20 cellular contexts compared by ENCODE assay signal in genomic region chr1:231674575-231674974, GRCh38. TPM values are rescaled to one million over a fixed set of nuclear protein-coding genes. Genes with fewer than 3 reads are reported as not detected.
DNase-seq lines count a peak whose midpoint lies in the region; ATAC-seq and TF ChIP-seq lines count a peak whose summit lies in the region.
"Had no signal": no experiment of that assay in that cellular context is flagged by ENCODE, and none has a peak within 500 bp of the region (broad histone marks: within the 10 kb centered on the region; RNA-seq: fewer than 3 reads in every experiment).

No MANE protein-coding gene starts in this region.

- H3K9me3 Mint-ChIP-seq in activated naive CD8-positive, alpha-beta T cell (ENCODE audit: low read depth), result peaks cover 8% of the 10 kb centered on the region
- H3K9me3 Mint-ChIP-seq in activated naive CD8-positive, alpha-beta T cell treated with anti-CD3 and anti-CD28 coated beads, Interleukin-2, amount 50 U/mL, for 24 hours, result peaks cover 8% of the 10 kb centered on the region
- H3K9me3 Mint-ChIP-seq in naive thymus-derived CD4-positive, alpha-beta T cell, result peaks cover 0 to 18% (median 10%) of the 10 kb centered on the region in 11 donors
- no peaks in the 10 kb centered on the region for H3K9me3 Mint-ChIP-seq in endothelial cell (ENCODE audit: unreplicated experiment)

- intact Hi-C loops in left colon (cut with DNase I, micrococcal nuclease), result no loop called here
- intact Hi-C loops in naive thymus-derived CD4-positive, alpha-beta T cell (cut with micrococcal nuclease), result no loop called here

- H3K27ac ChIP-seq in naive thymus-derived CD4-positive, alpha-beta T cell (ENCODE audit: low read depth, low read length), result no peak overlapping the region

- H3K27me3 ChIP-seq in naive thymus-derived CD4-positive, alpha-beta T cell (ENCODE audit: control insufficient read depth in 2 of 2, insufficient read depth in 2 of 2, low read length in 2 of 2), result no peaks in the 10 kb centered on the region
- no peaks in the 10 kb centered on the region for H3K27me3 ChIP-seq in MG63
- H3K27me3 ChIP-seq: BE2C had no signal

- H3K4me1 Mint-ChIP-seq in activated naive CD8-positive, alpha-beta T cell (ENCODE audit: low read depth), result peaks cover 41% of the 10 kb centered on the region
- peaks cover 31% of the 10 kb centered on the region for H3K4me1 Mint-ChIP-seq in activated naive CD8-positive, alpha-beta T cell treated with anti-CD3 and anti-CD28 coated beads, Interleukin-2, amount 50 U/mL, for 24 hours
- peaks cover 14 to 80% (median 60%) of the 10 kb centered on the region in 7 donors for H3K4me1 Mint-ChIP-seq in naive thymus-derived CD4-positive, alpha-beta T cell
- H3K4me1 Mint-ChIP-seq in endothelial cell (ENCODE audit: unreplicated experiment), result peaks cover 40% of the 10 kb centered on the region

- H3K4me3 Mint-ChIP-seq in activated naive CD8-positive, alpha-beta T cell, result peak overlapping the region; percentile 30
- H3K4me3 Mint-ChIP-seq in activated naive CD8-positive, alpha-beta T cell treated with anti-CD3 and anti-CD28 coated beads, Interleukin-2, amount 50 U/mL, for 24 hours, result no peak overlapping the region
- H3K4me3 Mint-ChIP-seq in naive thymus-derived CD4-positive, alpha-beta T cell, result peak overlapping the region in 7 of 10 donors; percentile 1 to 68 (median 44)
- H3K4me3 Mint-ChIP-seq in endothelial cell (ENCODE audit: unreplicated experiment), result no peak overlapping the region
- H3K4me3 Mint-ChIP-seq: IgD-negative memory B cell had no signal

- H3K36me3 Mint-ChIP-seq in activated naive CD8-positive, alpha-beta T cell, result peaks cover 19% of the 10 kb centered on the region
- peaks cover 2% of the 10 kb centered on the region for H3K36me3 Mint-ChIP-seq in activated naive CD8-positive, alpha-beta T cell treated with anti-CD3 and anti-CD28 coated beads, Interleukin-2, amount 50 U/mL, for 24 hours (ENCODE audit: low read depth)
- H3K36me3 Mint-ChIP-seq in naive thymus-derived CD4-positive, alpha-beta T cell, result peaks cover 9 to 36% (median 28%) of the 10 kb centered on the region in 5 donors
- H3K36me3 Mint-ChIP-seq in endothelial cell (ENCODE audit: low read depth, unreplicated experiment), result peaks cover 43% of the 10 kb centered on the region

- H3K9me3 ChIP-seq in naive thymus-derived CD4-positive, alpha-beta T cell (ENCODE audit: control insufficient read depth in 2 of 3, low read length in 3 of 3), result peaks cover 0 to 4% (median 0%) of the 10 kb centered on the region in 3 experiments
- no peaks in the 10 kb centered on the region; the same call in none of the 2 replicates for H3K9me3 ChIP-seq in MG63

- peaks cover 0 to 18% of the 10 kb centered on the region in 2 donors for H3K4me1 ChIP-seq in naive thymus-derived CD4-positive, alpha-beta T cell (ENCODE audit: control insufficient read depth in 2 of 2, insufficient read depth in 2 of 2, low read length in 2 of 2)

- CTCF ChIA-PET in naive thymus-derived CD4-positive, alpha-beta T cell (lab: Charles Lee), result no interaction called here

- POLR2A ChIA-PET in naive thymus-derived CD4-positive, alpha-beta T cell (lab: Charles Lee), result interaction anchor here (1.1 kb wide), 1 partner anchor 9 kb away, joined by 5 read pairs; no protein-coding TSS in a partner anchor

- H3K4me3 ChIP-seq in naive thymus-derived CD4-positive, alpha-beta T cell (ENCODE audit: low read length), result no peak overlapping the region
- no peak overlapping the region for H3K4me3 ChIP-seq in MG63

- DNase-seq in activated naive CD8-positive, alpha-beta T cell treated with anti-CD3 and anti-CD28 coated beads, Interleukin-2, amount 50 U/mL, for 24 hours, result no peak
- DNase-seq in left colon (no peak), endothelial cell (ENCODE audit: low spot score) (no peak), MG63 (no peak), CD1c-positive myeloid dendritic cell (ENCODE audit: extremely low spot score) (no peak)
- DNase-seq in naive thymus-derived CD4-positive, alpha-beta T cell, result peak in 5 of 9 donors; percentile 3 to 48 (median 20)
- DNase-seq: ACHN; BE2C; C1 segment of cervical spinal cord; Calu3; CD8-positive, alpha-beta T cell; DMS 273 treated with DMSO at 0.1 percent for 48 hours; DMS79; GDM1; GOT3; H7; KBM-7 had no signal

- no peaks in the 10 kb centered on the region for H3K27me3 Mint-ChIP-seq in activated naive CD8-positive, alpha-beta T cell
- H3K27me3 Mint-ChIP-seq in activated naive CD8-positive, alpha-beta T cell treated with anti-CD3 and anti-CD28 coated beads, Interleukin-2, amount 50 U/mL, for 24 hours, result no peaks in the 10 kb centered on the region
- no peaks in the 10 kb centered on the region for H3K27me3 Mint-ChIP-seq in naive thymus-derived CD4-positive, alpha-beta T cell
- peaks cover 3% of the 10 kb centered on the region for H3K27me3 Mint-ChIP-seq in endothelial cell (ENCODE audit: unreplicated experiment)
- H3K27me3 Mint-ChIP-seq: IgD-negative memory B cell had no signal

- H3K36me3 ChIP-seq in naive thymus-derived CD4-positive, alpha-beta T cell (ENCODE audit: control insufficient read depth in 2 of 3, insufficient read depth in 3 of 3, low read length in 3 of 3), result no peaks in the 10 kb centered on the region
- no peaks in the 10 kb centered on the region for H3K36me3 ChIP-seq in MG63
- H3K36me3 ChIP-seq: BE2C had no signal

- no peak for ATAC-seq in activated naive CD8-positive, alpha-beta T cell treated with anti-CD3 and anti-CD28 coated beads, Interleukin-2, amount 50 U/mL, for 24 hours
- peak; percentile 81 for ATAC-seq in left colon
- ATAC-seq in naive thymus-derived CD4-positive, alpha-beta T cell, result no peak
- ATAC-seq: CD8-positive, alpha-beta T cell; HCT116 had no signal

- no peak overlapping the region for H3K27ac Mint-ChIP-seq in activated naive CD8-positive, alpha-beta T cell
- no peak overlapping the region for H3K27ac Mint-ChIP-seq in activated naive CD8-positive, alpha-beta T cell treated with anti-CD3 and anti-CD28 coated beads, Interleukin-2, amount 50 U/mL, for 24 hours
- H3K27ac Mint-ChIP-seq in naive thymus-derived CD4-positive, alpha-beta T cell, result peak overlapping the region in 3 of 9 donors; percentile 34 to 85 (median 40)
- no peak overlapping the region for H3K27ac Mint-ChIP-seq in endothelial cell (ENCODE audit: unreplicated experiment)
- H3K27ac Mint-ChIP-seq: CD8-positive, alpha-beta T cell; IgD-negative memory B cell had no signal

- TF ChIP-seq CTCF in endothelial cell (IDR thresholded peaks at IDR 0.05; ENCODE audit: unreplicated experiment), result no peak

RNA-seq across cellular contexts. Expression of gene DISC1, which starts 48.0 kb away (rescaled TPM):
- total RNA-seq in left colon (10 to 100 TPM in 1 of 2 donors, 1 to 10 TPM in 1; 9.2 to 12.8 TPM), endothelial cell (ENCODE audit: unreplicated experiment) (82.5 TPM)
- 10 to 100 TPM; 17.1 to 33.8 (median 23.5) TPM for total RNA-seq in naive thymus-derived CD4-positive, alpha-beta T cell
- 1 to 10 TPM; 7.8 to 9.0 TPM for polyA plus RNA-seq in naive thymus-derived CD4-positive, alpha-beta T cell
- total RNA-seq in MG63 (2014; rRNA removed; shearing (Covaris generic); ENCODE audit: low replicate concordance), result 2.8 and 3.5 TPM in 2 replicates

Comparison
In these comparisons a context has a peak if more than half of its experiments do, and no peak if none do; other contexts are left out.
1. H3K4me3 Mint-ChIP-seq: peak in activated naive CD8-positive, alpha-beta T cell (single experiment) and naive thymus-derived CD4-positive, alpha-beta T cell (7 of 10); none in activated naive CD8-positive, alpha-beta T cell treated with anti-CD3 and anti-CD28 coated beads, Interleukin-2, amount 50 U/mL, for 24 hours (single experiment) and endothelial cell (single experiment).
2. DNase-seq: peak in naive thymus-derived CD4-positive, alpha-beta T cell (5 of 9); none in activated naive CD8-positive, alpha-beta T cell treated with anti-CD3 and anti-CD28 coated beads, Interleukin-2, amount 50 U/mL, for 24 hours (single experiment), left colon (0 of 2), endothelial cell (single experiment), MG63 (single experiment) and CD1c-positive myeloid dendritic cell (single experiment).